In genomic region chr11:64341429-64341828, GRCh38 we compare ENCODE assay signal across 2 cellular contexts.
TF ChIP-seq lines count a peak whose summit lies in the region.

No MANE protein-coding gene starts in this region.

TF ChIP-seq in IMR-90, 13 proteins besides CTCF, POLR2A, EP300 and RAD21:
- TF ChIP-seq CHD1 (IDR thresholded peaks at IDR 0.05; ENCODE audit: low read depth, low read length) (no peak), FOS (IDR thresholded peaks at IDR 0.05; ENCODE audit: low read depth, low read length) (no peak), RFX5 (IDR thresholded peaks at IDR 0.05; ENCODE audit: low read depth, low read length) (no peak), CEBPB (IDR thresholded peaks at IDR 0.05; ENCODE audit: low read depth, low read length) (no peak)

TF ChIP-seq in GM12878, 131 proteins besides CTCF, POLR2A, EP300 and RAD21:
- TF ChIP-seq MAX (IDR thresholded peaks at IDR 0.05; ENCODE audit: low read depth, low read length) (no peak), CEBPZ (IDR thresholded peaks at IDR 0.05; ENCODE audit: low read depth, low read length) (no peak), BACH1 (IDR thresholded peaks at IDR 0.05; ENCODE audit: borderline replicate concordance) (no peak), CREB1 (IDR thresholded peaks at IDR 0.05; ENCODE audit: low read depth) (no peak), NFXL1 (IDR thresholded peaks at IDR 0.05; ENCODE audit: borderline replicate concordance) (no peak), KLF5 (IDR thresholded peaks at IDR 0.05; ENCODE audit: partially characterized antibody) (no peak), TCF12 (IDR thresholded peaks at IDR 0.05; ENCODE audit: low read depth, low read length) (no peak), CHD4 (IDR thresholded peaks at IDR 0.05) (no peak), NBN (IDR thresholded peaks at IDR 0.05) (no peak), IRF4 (IDR thresholded peaks at IDR 0.05; ENCODE audit: low read depth, low read length) (no peak), ZNF622 (IDR thresholded peaks at IDR 0.05) (no peak), ETV6 (conservative IDR thresholded peaks at IDR 0.05 in 1 of 2, IDR thresholded peaks at IDR 0.05 in 1 of 2; ENCODE audit: borderline replicate concordance in 1 of 2, low read depth in 1 of 2) (no peak), SIX5 (IDR thresholded peaks at IDR 0.05; ENCODE audit: low read depth, low read length, severe bottlenecking) (no peak), IKZF1 (conservative IDR thresholded peaks at IDR 0.05) (no peak), SRF (IDR thresholded peaks at IDR 0.05; ENCODE audit: low read depth in 2 of 2, low read length in 2 of 2) (no peak), IRF5 (IDR thresholded peaks at IDR 0.05; ENCODE audit: borderline replicate concordance) (no peak), GATAD2B (conservative IDR thresholded peaks at IDR 0.05; ENCODE audit: low read depth) (no peak), SMAD5 (IDR thresholded peaks at IDR 0.05; ENCODE audit: low read depth) (no peak), EZH2 (IDR thresholded peaks at IDR 0.05; ENCODE audit: borderline replicate concordance, control insufficient read depth, low read depth, low read length) (no peak), BMI1 (IDR thresholded peaks at IDR 0.05; ENCODE audit: borderline replicate concordance) (no peak)
